ENCODE assay signal across 1 cellular context in the genomic region with DNA sequence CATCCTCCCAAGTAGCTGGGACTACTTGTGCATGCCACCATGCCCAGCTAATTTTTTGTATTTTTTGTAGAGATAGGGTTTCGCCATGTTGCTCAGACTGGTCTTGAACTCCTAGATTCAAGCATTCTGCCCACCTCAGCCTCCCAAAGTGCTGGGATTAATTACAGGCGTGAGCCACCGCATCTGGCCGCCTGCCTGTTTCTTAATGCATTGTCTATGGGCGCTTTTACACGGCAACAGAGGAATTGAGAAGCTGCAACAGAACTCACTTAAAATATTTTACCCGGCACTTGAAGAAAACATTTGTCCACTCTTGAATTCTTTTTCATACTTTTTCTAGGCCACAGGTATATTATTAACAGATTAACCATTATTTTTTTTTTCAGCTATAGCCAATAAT.
TF ChIP-seq lines count a peak whose summit lies in the region.

No MANE protein-coding gene starts in this region.

TF ChIP-seq in K562, 482 proteins besides CTCF, POLR2A, EP300 and RAD21:
- TF ChIP-seq, protein P1, sequence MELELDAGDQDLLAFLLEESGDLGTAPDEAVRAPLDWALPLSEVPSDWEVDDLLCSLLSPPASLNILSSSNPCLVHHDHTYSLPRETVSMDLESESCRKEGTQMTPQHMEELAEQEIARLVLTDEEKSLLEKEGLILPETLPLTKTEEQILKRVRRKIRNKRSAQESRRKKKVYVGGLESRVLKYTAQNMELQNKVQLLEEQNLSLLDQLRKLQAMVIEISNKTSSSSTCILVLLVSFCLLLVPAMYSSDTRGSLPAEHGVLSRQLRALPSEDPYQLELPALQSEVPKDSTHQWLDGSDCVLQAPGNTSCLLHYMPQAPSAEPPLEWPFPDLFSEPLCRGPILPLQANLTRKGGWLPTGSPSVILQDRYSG (tag; conservative IDR thresholded peaks at IDR 0.05; ENCODE audit: low read depth) = 0 out of 2 replicates have a peak, but pooled peaks have one; percentile 30
- no peak for TF ChIP-seq NEUROD1 (IDR thresholded peaks at IDR 0.05; ENCODE audit: borderline replicate concordance, low read depth, low read length, partially characterized antibody)
